In genomic region chr16:569445-570254, GRCh38 we compare ENCODE assay signal across 1 cellular context.
A peak's percentile ranks its signal among the peaks of the same experiment; 100 is the strongest.
TF ChIP-seq lines count a peak whose summit lies in the region.

Gene PIGQ (plus strand): TSS chr16:569968. CDS start chr16:574075, 4,107 bp downstream.

TF ChIP-seq in K562, 482 proteins besides CTCF, POLR2A, EP300 and RAD21 (continued from another document and continues in another):
- TF ChIP-seq ZNF639 (CRISPR knock-in tag; conservative IDR thresholded peaks at IDR 0.05 in 1 of 2, IDR thresholded peaks at IDR 0.05 in 1 of 2) (0 out of 4 replicates have a peak, but pooled peaks of 1 of the 2 experiments have one; percentile 45), DPF2 (IDR thresholded peaks at IDR 0.05) (no peak), THAP7 (CRISPR knock-in tag; IDR thresholded peaks at IDR 0.05) (0 out of 2 replicates have a peak, but pooled peaks have one; percentile 43), NCOA6 (IDR thresholded peaks at IDR 0.05) (no peak), POLR2G (IDR thresholded peaks at IDR 0.05; ENCODE audit: low read depth, low read length) (peak; percentile 71), ZNF436 (CRISPR knock-in tag; IDR thresholded peaks at IDR 0.05) (no peak), ZC3H4 (CRISPR knock-in tag; IDR thresholded peaks at IDR 0.05; ENCODE audit: borderline replicate concordance) (no peak), POLR2AphosphoS2 (IDR thresholded peaks at IDR 0.05; ENCODE audit: low read length) (no peak), ZBTB9 (CRISPR knock-in tag; IDR thresholded peaks at IDR 0.05) (no peak), NR2C2 (CRISPR knock-in tag; IDR thresholded peaks at IDR 0.05) (no peak), NR2C2 (tag; IDR thresholded peaks at IDR 0.05) (peak; percentile 31; the same call in 1 of the 2 replicates), NCOA4 (IDR thresholded peaks at IDR 0.05; ENCODE audit: partially characterized antibody) (no peak), CXXC5 (CRISPR knock-in tag; IDR thresholded peaks at IDR 0.05) (peak; percentile 83), ZNF282 (CRISPR knock-in tag; IDR thresholded peaks at IDR 0.05) (no peak), ZFP36 (IDR thresholded peaks at IDR 0.05; ENCODE audit: low read depth, low read length, partially characterized antibody) (no peak), MEF2A (IDR thresholded peaks at IDR 0.05; ENCODE audit: control insufficient read depth, low read depth, low read length) (no peak), RB1 (IDR thresholded peaks at IDR 0.05; ENCODE audit: low read depth) (peak; percentile 40; the same call in 1 of the 2 replicates), CCNT2 (IDR thresholded peaks at IDR 0.05; ENCODE audit: borderline replicate concordance, extremely low read depth, insufficient read length, low read depth, low read length) (peak; percentile 11), SNIP1 (IDR thresholded peaks at IDR 0.05; ENCODE audit: low read depth) (no peak), TSC22D4 (tag; IDR thresholded peaks at IDR 0.05) (no peak), NKRF (IDR thresholded peaks at IDR 0.05; ENCODE audit: borderline replicate concordance) (no peak), ELK3 (CRISPR knock-in tag; IDR thresholded peaks at IDR 0.05) (no peak), ZSCAN29 (IDR thresholded peaks at IDR 0.05) (no peak), SIN3A (IDR thresholded peaks at IDR 0.05; ENCODE audit: borderline replicate concordance in 2 of 2, control insufficient read depth in 1 of 2, low read depth in 2 of 2, low read length in 2 of 2) (peak; percentile 58 to 63; a peak in 2 of 4 replicates), ZNF398 (CRISPR knock-in tag; IDR thresholded peaks at IDR 0.05) (no peak), MNT (conservative IDR thresholded peaks at IDR 0.05) (no peak), SIN3B (IDR thresholded peaks at IDR 0.05; ENCODE audit: low read depth) (peak; percentile 90), ZBTB7A (IDR thresholded peaks at IDR 0.05; ENCODE audit: borderline replicate concordance, control insufficient read depth, low read depth, low read length) (peak; percentile 63; the same call in 1 of the 2 replicates), ZNF395 (CRISPR knock-in tag; IDR thresholded peaks at IDR 0.05) (no peak), PHF8 (IDR thresholded peaks at IDR 0.05; ENCODE audit: borderline replicate concordance, low read length) (peak; percentile 52; the same call in 1 of the 2 replicates), ZNF316 (IDR thresholded peaks at IDR 0.05) (no peak), HDAC3 (IDR thresholded peaks at IDR 0.05; ENCODE audit: borderline replicate concordance, partially characterized antibody) (no peak), RFX7 (CRISPR knock-in tag; IDR thresholded peaks at IDR 0.05) (no peak), FOXP1 (CRISPR knock-in tag; IDR thresholded peaks at IDR 0.05) (no peak), ZC3H11A (IDR thresholded peaks at IDR 0.05; ENCODE audit: low read depth, low read length) (no peak), DLX4 (CRISPR knock-in tag; IDR thresholded peaks at IDR 0.05) (no peak), TRIM25 (IDR thresholded peaks at IDR 0.05; ENCODE audit: borderline replicate concordance) (no peak), ZNF57 (CRISPR knock-in tag; IDR thresholded peaks at IDR 0.05) (no peak), GATAD2B (IDR thresholded peaks at IDR 0.05; ENCODE audit: borderline replicate concordance) (0 out of 2 replicates have a peak, but pooled peaks have one; percentile 58), PKNOX1 (IDR thresholded peaks at IDR 0.05) (0 out of 2 replicates have a peak, but pooled peaks have one; percentile 32), ATF6 (CRISPR knock-in tag; IDR thresholded peaks at IDR 0.05) (no peak), HNRNPK (IDR thresholded peaks at IDR 0.05; ENCODE audit: low read depth, low read length, poor library complexity, severe bottlenecking) (no peak), ETS2 (tag; IDR thresholded peaks at IDR 0.05; ENCODE audit: borderline replicate concordance, poor library complexity, severe bottlenecking) (no peak), GABPB1 (CRISPR knock-in tag; IDR thresholded peaks at IDR 0.05) (peak; percentile 66)
